1 cellular context compared by ENCODE assay signal in genomic region chr5:139843991-139844390, GRCh38.
TF ChIP-seq lines count a peak whose summit lies in the region.

No MANE protein-coding gene starts in this region.

TF ChIP-seq in GM12878, 131 proteins besides CTCF, POLR2A, EP300 and RAD21:
- TF ChIP-seq JUND (IDR thresholded peaks at IDR 0.05; ENCODE audit: low read depth, low read length) (no peak), TAF1 (IDR thresholded peaks at IDR 0.05; ENCODE audit: borderline replicate concordance, low read depth, low read length) (no peak), SMC3 (IDR thresholded peaks at IDR 0.05; ENCODE audit: borderline replicate concordance, low read length) (no peak), TCF7 (IDR thresholded peaks at IDR 0.05; ENCODE audit: borderline replicate concordance) (no peak), SPI1 (IDR thresholded peaks at IDR 0.05; ENCODE audit: borderline replicate concordance, insufficient read depth, low read depth, low read length) (no peak), RELB (IDR thresholded peaks at IDR 0.05; ENCODE audit: low read depth) (no peak), FOXM1 (IDR thresholded peaks at IDR 0.05; ENCODE audit: low read depth, low read length) (peak; percentile 29; the same call in 1 of the 2 replicates), SUPT20H (IDR thresholded peaks at IDR 0.05; ENCODE audit: borderline replicate concordance, control insufficient read depth, low read depth, low read length) (no peak), E2F8 (IDR thresholded peaks at IDR 0.05; ENCODE audit: low read depth, partially characterized antibody) (no peak), USF2 (IDR thresholded peaks at IDR 0.05; ENCODE audit: borderline replicate concordance, low read depth, low read length) (no peak), IRF5 (IDR thresholded peaks at IDR 0.05; ENCODE audit: borderline replicate concordance) (no peak), SRF (IDR thresholded peaks at IDR 0.05; ENCODE audit: low read depth in 2 of 2, low read length in 2 of 2) (no peak), ZNF24 (IDR thresholded peaks at IDR 0.05) (no peak), ASH2L (IDR thresholded peaks at IDR 0.05; ENCODE audit: borderline replicate concordance, low read depth) (no peak), RUNX3 (IDR thresholded peaks at IDR 0.05; ENCODE audit: low read length) (0 out of 2 replicates have a peak, but pooled peaks have one; percentile 3), ATF7 (IDR thresholded peaks at IDR 0.05; ENCODE audit: low read depth) (no peak)
